In the genomic region with DNA sequence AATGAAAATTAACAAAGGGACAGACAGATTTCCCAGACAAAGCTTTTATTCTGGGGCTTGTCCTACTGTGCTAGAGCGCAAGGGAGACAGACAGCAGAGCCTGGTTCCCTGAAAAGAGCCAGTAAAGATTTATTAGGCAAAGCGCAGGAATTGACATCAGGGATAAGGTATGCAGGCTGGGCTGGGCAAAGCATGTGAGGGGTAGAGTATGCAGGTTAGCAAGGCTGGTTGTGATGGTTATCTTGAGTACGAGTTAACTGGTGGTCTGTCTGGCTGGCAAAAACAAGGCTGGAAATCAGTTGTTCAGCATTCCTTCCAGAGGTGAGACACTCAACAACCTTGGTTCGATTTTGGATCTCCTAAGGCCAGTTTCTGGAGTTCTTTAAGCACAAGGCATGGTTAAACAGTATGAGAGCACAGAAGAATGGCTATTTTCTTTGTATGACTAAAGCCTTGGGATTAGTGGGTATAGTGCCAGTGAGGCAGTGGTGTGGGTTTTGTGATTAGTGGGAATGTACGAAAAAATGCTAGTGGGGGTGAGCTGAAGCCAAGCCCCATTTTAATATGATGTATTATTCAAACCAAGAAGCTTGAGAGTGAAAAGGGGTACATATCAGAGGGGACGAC, we compare ENCODE assay signal across 1 cellular context.
TF ChIP-seq lines count a peak whose summit lies in the region.

No MANE protein-coding gene starts in this region.

TF ChIP-seq in WTC11, 78 proteins besides CTCF, POLR2A, EP300 and RAD21 (continued from another document):
- TF ChIP-seq E2F4 (CRISPR knock-in tag; IDR thresholded peaks at IDR 0.05; ENCODE audit: borderline replicate concordance, low read depth) (no peak), NFE2L1 (CRISPR knock-in tag; IDR thresholded peaks at IDR 0.05) (no peak), SP1 (CRISPR knock-in tag; conservative IDR thresholded peaks at IDR 0.05) (no peak)
- TF ChIP-seq, protein P1, sequence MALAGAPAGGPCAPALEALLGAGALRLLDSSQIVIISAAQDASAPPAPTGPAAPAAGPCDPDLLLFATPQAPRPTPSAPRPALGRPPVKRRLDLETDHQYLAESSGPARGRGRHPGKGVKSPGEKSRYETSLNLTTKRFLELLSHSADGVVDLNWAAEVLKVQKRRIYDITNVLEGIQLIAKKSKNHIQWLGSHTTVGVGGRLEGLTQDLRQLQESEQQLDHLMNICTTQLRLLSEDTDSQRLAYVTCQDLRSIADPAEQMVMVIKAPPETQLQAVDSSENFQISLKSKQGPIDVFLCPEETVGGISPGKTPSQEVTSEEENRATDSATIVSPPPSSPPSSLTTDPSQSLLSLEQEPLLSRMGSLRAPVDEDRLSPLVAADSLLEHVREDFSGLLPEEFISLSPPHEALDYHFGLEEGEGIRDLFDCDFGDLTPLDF (CRISPR knock-in tag; IDR thresholded peaks at IDR 0.05) = no peak
